ENCODE assay signal across 17 cellular contexts in the genomic region with DNA sequence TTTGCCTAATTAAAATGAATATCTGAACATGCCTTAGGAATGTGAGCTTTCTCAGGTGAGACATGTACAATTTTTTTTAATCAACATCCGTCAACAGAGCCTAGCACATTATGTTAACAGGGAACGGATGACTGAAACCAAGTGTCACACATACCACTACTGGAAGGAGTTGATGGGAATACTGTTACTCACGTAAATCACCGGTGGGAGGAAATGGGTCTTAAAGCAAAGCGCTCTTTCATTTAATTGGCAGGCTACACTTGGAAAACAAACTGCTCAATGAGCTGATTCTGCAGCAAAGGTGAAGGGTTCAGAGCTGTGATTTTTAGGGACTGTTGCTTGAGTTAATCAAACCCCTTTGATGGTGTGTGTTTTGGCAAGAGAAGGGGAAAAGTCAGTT.
"Had no signal": no experiment of that assay in that cellular context is flagged by ENCODE, and none has a peak within 500 bp of the region (broad histone marks: within the 10 kb centered on the region; RNA-seq: fewer than 3 reads in every experiment).

No MANE protein-coding gene starts in this region.

- H3K4me3 ChIP-seq: dorsolateral prefrontal cortex, hepatocyte, left lung, thoracic aorta, upper lobe of left lung had no signal

- DNase-seq: activated CD4-positive, alpha-beta T cell treated with anti-CD3 and anti-CD28 coated beads for 1 hour; activated CD8-positive, alpha-beta memory T cell treated with anti-CD3 and anti-CD28 coated beads for 24 hours; activated gamma-delta T cell; activated T-cell treated with anti-CD3 and anti-CD28 coated beads, Interleukin-2, amount 50 U/mL, for 72 hours; dorsolateral prefrontal cortex; foreskin keratinocyte; left lung; occipital lobe; right cardiac atrium; stimulated activated CD4-positive, alpha-beta T cell treated with anti-CD3 and anti-CD28 coated beads, Interleukin-4, amount 100 ng/mL, for 4 hours; upper lobe of left lung; WERI-Rb-1 had no signal

- ATAC-seq: activated T-cell treated with anti-CD3 and anti-CD28 coated beads, Interleukin-2, amount 50 U/mL, for 72 hours; foreskin keratinocyte; left lung; natural killer cell treated with Interleukin-12 subunit alpha and Interleukin-12 subunit beta and Interleukin-15 and Interleukin-18, amount 100 ng/mL, for 72 hours; right cardiac atrium; stimulated activated memory B cell treated with anti-CD40 and anti-IgM and Interleukin-4, amounts not matched to agents 10 μg/mL and 1 μg/mL and 100 μg/mL, for 72 hours had no signal

- H3K27me3 ChIP-seq: dorsolateral prefrontal cortex, foreskin keratinocyte, hepatocyte, left lung, upper lobe of left lung had no signal

- H3K36me3 ChIP-seq: left lung, thoracic aorta, upper lobe of left lung, WERI-Rb-1 had no signal

- H3K27ac ChIP-seq: epithelial cell of prostate, foreskin keratinocyte, hepatocyte, left lung, upper lobe of left lung, WERI-Rb-1 had no signal
